ENCODE assay signal across 9 cellular contexts in genomic region chr6:5390177-5390576, GRCh38.
"Had no signal": no experiment of that assay in that cellular context is flagged by ENCODE, and none has a peak within 500 bp of the region (broad histone marks: within the 10 kb centered on the region; RNA-seq: fewer than 3 reads in every experiment).

No MANE protein-coding gene starts in this region.

- H2AFZ ChIP-seq: GM23338 had no signal

- DNase-seq: H9, HCEC 1CT, Karpas-422, KBM-7 had no signal

- H3K27ac ChIP-seq: KMS-11 had no signal

- FAIRE-seq: H1, H54, HTR-8/SVneo had no signal

- H3K9ac ChIP-seq: KMS-11 had no signal

- ATAC-seq: GM23338 had no signal

- H3K4me3 ChIP-seq: GM23338 had no signal

- H3K4me2 ChIP-seq: GM23338, KMS-11 had no signal
